In the genomic region with DNA sequence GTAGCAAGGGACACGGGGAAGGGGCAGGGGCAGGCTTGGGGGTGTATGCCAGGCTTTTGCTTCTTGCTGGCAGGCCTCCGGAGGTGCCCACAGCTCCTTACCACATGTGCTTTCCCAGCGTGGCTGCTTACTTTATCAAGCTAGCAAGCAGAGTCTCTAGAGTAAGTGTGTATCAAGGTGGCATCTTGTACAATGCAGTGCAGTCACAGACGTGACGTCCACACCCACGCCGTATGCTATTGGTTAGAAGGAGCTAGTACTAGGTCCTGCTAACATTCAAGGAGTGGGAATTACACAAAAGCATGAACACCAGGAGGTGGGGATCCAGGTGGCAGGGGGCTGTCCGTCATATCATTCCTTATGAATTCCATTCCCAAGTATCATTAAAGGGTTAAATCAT, we compare ENCODE assay signal across 22 cellular contexts. TPM values are rescaled to one million over a fixed set of nuclear protein-coding genes. Genes with fewer than 3 reads are reported as not detected.
DNase-seq lines count a peak whose midpoint lies in the region; TF ChIP-seq lines count a peak whose summit lies in the region.
"Had no signal": no experiment of that assay in that cellular context is flagged by ENCODE, and none has a peak within 500 bp of the region (broad histone marks: within the 10 kb centered on the region; RNA-seq: fewer than 3 reads in every experiment).

No MANE protein-coding gene starts in this region.

- H3K27ac ChIP-seq in esophagus muscularis mucosa (replicated peaks in 1 of 4): no peak overlapping the region
- peak overlapping the region; percentile 98 for H3K27ac ChIP-seq in neural progenitor cell
- H3K27ac ChIP-seq: 22Rv1, BLaER1, C4-2B had no signal

- no peaks in the 10 kb centered on the region for H3K36me3 ChIP-seq in esophagus muscularis mucosa
- no peaks in the 10 kb centered on the region for H3K36me3 ChIP-seq in neural progenitor cell
- H3K36me3 ChIP-seq: BLaER1, HAP-1 had no signal

- peaks cover 34% of the 10 kb centered on the region for H3K4me1 Mint-ChIP-seq in neural progenitor cell
- H3K4me1 Mint-ChIP-seq: B cell; CD4-positive, CD25-positive, alpha-beta regulatory T cell had no signal

- no peak overlapping the region for H3K9ac ChIP-seq in neural progenitor cell
- H3K9ac ChIP-seq: BLaER1 had no signal

- no peak overlapping the region for H3K4me3 Mint-ChIP-seq in neural progenitor cell
- H3K4me3 Mint-ChIP-seq: B cell; CD4-positive, CD25-positive, alpha-beta regulatory T cell; CD8-positive, alpha-beta T cell; HFFc6 had no signal

- H3K4me2 ChIP-seq in neural progenitor cell: peak overlapping the region; percentile 37
- H3K4me2 ChIP-seq: BLaER1 had no signal

- no peak for TF ChIP-seq EP300 in esophagus muscularis mucosa (IDR thresholded peaks at IDR 0.05)

- WGBS in esophagus muscularis mucosa: 90% methylated on average over 8 of the region's 8 CpGs

- TF ChIP-seq CTCF in esophagus muscularis mucosa (IDR thresholded peaks at IDR 0.05): no peak
- no peak for TF ChIP-seq CTCF in neural progenitor cell (IDR thresholded peaks at IDR 0.05)

- H4K20me1 ChIP-seq in neural progenitor cell (ENCODE audit: low read depth): no peaks in the 10 kb centered on the region
- H4K20me1 ChIP-seq: BLaER1 had no signal

- H3K36me3 Mint-ChIP-seq in neural progenitor cell: no peaks in the 10 kb centered on the region
- H3K36me3 Mint-ChIP-seq: CD4-positive, CD25-positive, alpha-beta regulatory T cell; CD8-positive, alpha-beta T cell had no signal

- H3F3A ChIP-seq in neural progenitor cell (ENCODE audit: low read depth): peaks cover 38% of the 10 kb centered on the region

- TF ChIP-seq POLR2A in esophagus muscularis mucosa (IDR thresholded peaks at IDR 0.05; ENCODE audit: low read depth): no peak

- peaks cover 0 to 15% (median 1%) of the 10 kb centered on the region in 4 donors for H3K27me3 ChIP-seq in esophagus muscularis mucosa
- H3K27me3 ChIP-seq in neural progenitor cell: no peaks in the 10 kb centered on the region
- H3K27me3 ChIP-seq: BLaER1 had no signal

- H3K4me3 ChIP-seq in esophagus muscularis mucosa (no peak overlapping the region), neural progenitor cell (no peak overlapping the region)
- H3K4me3 ChIP-seq: BLaER1, GM12878, HAP-1 had no signal

- no peak overlapping the region for H2AFZ ChIP-seq in neural progenitor cell (replicated peaks)

- no peaks in the 10 kb centered on the region for H3K9me3 ChIP-seq in esophagus muscularis mucosa
- no peaks in the 10 kb centered on the region for H3K9me3 ChIP-seq in neural progenitor cell (ENCODE audit: low read depth)
- H3K9me3 ChIP-seq: BLaER1, Caco-2, HAP-1 had no signal

- H3K27ac Mint-ChIP-seq in neural progenitor cell: peak overlapping the region; percentile 93
- H3K27ac Mint-ChIP-seq: B cell; CD4-positive, CD25-positive, alpha-beta regulatory T cell; CD8-positive, alpha-beta T cell; HFFc6 had no signal

- intact Hi-C loops in esophagus muscularis mucosa (cut with DNase I): no loop called here

- H3K4me1 ChIP-seq in esophagus muscularis mucosa: no peaks in the 10 kb centered on the region
- H3K4me1 ChIP-seq in neural progenitor cell: peaks cover 41% of the 10 kb centered on the region
- H3K4me1 ChIP-seq: Caco-2, HAP-1 had no signal

- H3K9me3 Mint-ChIP-seq in neural progenitor cell: peaks cover 3% of the 10 kb centered on the region

- H3K79me2 ChIP-seq in neural progenitor cell (ENCODE audit: low read depth): no peaks in the 10 kb centered on the region

- peak; percentile 33 for DNase-seq in NCI-H82 (lab: John Stamatoyannopoulos, UW)
- DNase-seq in NCI-H82 treated with DMSO at 0.1 percent for 48 hours (lab: John Stamatoyannopoulos, UW; ENCODE audit: unreplicated experiment): no peak
- peak; percentile 57 for DNase-seq in esophagus muscularis mucosa (ENCODE audit: extremely low spot score)
- DNase-seq in neural progenitor cell (ENCODE audit: low spot score): no peak
- no peak for DNase-seq in NCI-H2171 treated with DMSO at 0.1 percent for 48 hours (lab: John Stamatoyannopoulos, UW)
- no peak for DNase-seq in NCI-H1417 (lab: John Stamatoyannopoulos, UW)
- DNase-seq in activated CD4-positive, alpha-beta T cell treated with anti-CD3 and anti-CD28 coated beads, Interleukin-2, amount 50 U/mL, for 48 hours: no peak
- DNase-seq: Caco-2; CD4-positive, CD25-positive, alpha-beta regulatory T cell; CD8-positive, alpha-beta T cell; DMS 273 treated with DMSO at 0.1 percent for 48 hours; DMS79; EL; GDM1; GOT3; HFFc6 had no signal

- peaks cover 2% of the 10 kb centered on the region for H3K27me3 Mint-ChIP-seq in neural progenitor cell (ENCODE audit: insufficient read depth, low read depth)

RNA-seq across cellular contexts. Expression of a gene that starts 15.3 kb away (rescaled TPM):
- total RNA-seq in esophagus muscularis mucosa (under 1 TPM in 1 of 4 donors, not detected in 3; 0.06 TPM), neural progenitor cell (ENCODE audit: low replicate concordance) (5.5 and 6.2 TPM in 2 replicates)
- total RNA-seq: B cell; Caco-2; CD4-positive, CD25-positive, alpha-beta regulatory T cell; CD8-positive, alpha-beta T cell; GM12878; HFFc6 had no signal

Comparison
In these comparisons a context has a peak if more than half of its experiments do, and no peak if none do; other contexts are left out.
1. DNase-seq: peak in NCI-H82 (single experiment) and esophagus muscularis mucosa (single experiment); none in NCI-H82 treated with DMSO at 0.1 percent for 48 hours (single experiment), neural progenitor cell (single experiment), NCI-H2171 treated with DMSO at 0.1 percent for 48 hours (single experiment), NCI-H1417 (0 of 3) and activated CD4-positive, alpha-beta T cell treated with anti-CD3 and anti-CD28 coated beads, Interleukin-2, amount 50 U/mL, for 48 hours (0 of 2).